1 cellular context compared by ENCODE assay signal in the genomic region with DNA sequence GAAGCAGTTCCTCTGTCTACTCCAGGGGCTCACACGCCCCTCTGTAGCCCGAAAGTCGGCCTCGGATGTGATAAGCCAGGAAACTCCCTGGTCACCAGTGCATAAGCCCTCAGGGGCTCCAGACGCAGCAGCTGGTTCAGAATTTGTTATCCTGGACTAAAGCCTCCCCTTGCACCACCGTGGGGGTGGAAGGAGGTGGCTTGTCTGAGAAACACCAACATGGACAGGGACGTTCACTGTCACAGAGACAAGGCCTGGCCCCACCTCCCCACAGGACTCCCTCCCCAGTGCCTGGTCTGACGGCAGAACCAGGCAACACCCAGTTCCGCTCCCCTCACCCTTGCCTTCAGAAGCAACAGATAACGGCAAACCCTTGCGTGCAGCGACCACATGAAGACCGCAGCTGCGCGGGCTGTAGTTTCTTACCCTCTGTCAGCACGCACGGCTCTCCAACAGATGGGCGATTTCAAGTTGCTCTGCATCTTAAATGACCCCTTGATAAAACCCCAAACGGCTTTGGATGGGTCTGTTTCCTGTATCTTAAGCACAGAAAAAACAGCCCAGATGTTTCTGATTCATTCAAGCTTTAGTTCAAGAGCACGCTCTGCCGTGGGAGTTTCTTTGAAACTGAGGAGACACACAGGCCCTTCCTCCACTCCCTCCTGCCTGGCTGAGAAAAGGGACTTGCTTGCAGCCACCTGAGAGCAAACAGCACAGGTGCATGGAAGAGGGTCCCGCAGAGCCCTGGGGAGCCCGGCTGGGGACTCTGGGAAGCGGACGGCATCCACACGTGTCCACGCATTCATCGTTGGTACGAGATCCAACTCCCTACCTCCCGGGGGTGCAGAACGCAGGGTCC.
A peak's percentile ranks its signal among the peaks of the same experiment; 100 is the strongest.
TF ChIP-seq lines count a peak whose summit lies in the region.

No MANE protein-coding gene starts in this region.

TF ChIP-seq in K562, 482 proteins besides CTCF, POLR2A, EP300 and RAD21 (continued from another document and continues in another):
- TF ChIP-seq, protein P1, sequence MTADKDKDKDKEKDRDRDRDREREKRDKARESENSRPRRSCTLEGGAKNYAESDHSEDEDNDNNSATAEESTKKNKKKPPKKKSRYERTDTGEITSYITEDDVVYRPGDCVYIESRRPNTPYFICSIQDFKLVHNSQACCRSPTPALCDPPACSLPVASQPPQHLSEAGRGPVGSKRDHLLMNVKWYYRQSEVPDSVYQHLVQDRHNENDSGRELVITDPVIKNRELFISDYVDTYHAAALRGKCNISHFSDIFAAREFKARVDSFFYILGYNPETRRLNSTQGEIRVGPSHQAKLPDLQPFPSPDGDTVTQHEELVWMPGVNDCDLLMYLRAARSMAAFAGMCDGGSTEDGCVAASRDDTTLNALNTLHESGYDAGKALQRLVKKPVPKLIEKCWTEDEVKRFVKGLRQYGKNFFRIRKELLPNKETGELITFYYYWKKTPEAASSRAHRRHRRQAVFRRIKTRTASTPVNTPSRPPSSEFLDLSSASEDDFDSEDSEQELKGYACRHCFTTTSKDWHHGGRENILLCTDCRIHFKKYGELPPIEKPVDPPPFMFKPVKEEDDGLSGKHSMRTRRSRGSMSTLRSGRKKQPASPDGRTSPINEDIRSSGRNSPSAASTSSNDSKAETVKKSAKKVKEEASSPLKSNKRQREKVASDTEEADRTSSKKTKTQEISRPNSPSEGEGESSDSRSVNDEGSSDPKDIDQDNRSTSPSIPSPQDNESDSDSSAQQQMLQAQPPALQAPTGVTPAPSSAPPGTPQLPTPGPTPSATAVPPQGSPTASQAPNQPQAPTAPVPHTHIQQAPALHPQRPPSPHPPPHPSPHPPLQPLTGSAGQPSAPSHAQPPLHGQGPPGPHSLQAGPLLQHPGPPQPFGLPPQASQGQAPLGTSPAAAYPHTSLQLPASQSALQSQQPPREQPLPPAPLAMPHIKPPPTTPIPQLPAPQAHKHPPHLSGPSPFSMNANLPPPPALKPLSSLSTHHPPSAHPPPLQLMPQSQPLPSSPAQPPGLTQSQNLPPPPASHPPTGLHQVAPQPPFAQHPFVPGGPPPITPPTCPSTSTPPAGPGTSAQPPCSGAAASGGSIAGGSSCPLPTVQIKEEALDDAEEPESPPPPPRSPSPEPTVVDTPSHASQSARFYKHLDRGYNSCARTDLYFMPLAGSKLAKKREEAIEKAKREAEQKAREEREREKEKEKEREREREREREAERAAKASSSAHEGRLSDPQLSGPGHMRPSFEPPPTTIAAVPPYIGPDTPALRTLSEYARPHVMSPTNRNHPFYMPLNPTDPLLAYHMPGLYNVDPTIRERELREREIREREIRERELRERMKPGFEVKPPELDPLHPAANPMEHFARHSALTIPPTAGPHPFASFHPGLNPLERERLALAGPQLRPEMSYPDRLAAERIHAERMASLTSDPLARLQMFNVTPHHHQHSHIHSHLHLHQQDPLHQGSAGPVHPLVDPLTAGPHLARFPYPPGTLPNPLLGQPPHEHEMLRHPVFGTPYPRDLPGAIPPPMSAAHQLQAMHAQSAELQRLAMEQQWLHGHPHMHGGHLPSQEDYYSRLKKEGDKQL (CRISPR knock-in tag; IDR thresholded peaks at IDR 0.05; ENCODE audit: borderline replicate concordance), result no peak
- TF ChIP-seq, protein P2, sequence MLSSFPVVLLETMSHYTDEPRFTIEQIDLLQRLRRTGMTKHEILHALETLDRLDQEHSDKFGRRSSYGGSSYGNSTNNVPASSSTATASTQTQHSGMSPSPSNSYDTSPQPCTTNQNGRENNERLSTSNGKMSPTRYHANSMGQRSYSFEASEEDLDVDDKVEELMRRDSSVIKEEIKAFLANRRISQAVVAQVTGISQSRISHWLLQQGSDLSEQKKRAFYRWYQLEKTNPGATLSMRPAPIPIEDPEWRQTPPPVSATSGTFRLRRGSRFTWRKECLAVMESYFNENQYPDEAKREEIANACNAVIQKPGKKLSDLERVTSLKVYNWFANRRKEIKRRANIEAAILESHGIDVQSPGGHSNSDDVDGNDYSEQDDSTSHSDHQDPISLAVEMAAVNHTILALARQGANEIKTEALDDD (IDR thresholded peaks at IDR 0.05), result no peak
- TF ChIP-seq CBFB (CRISPR knock-in tag; IDR thresholded peaks at IDR 0.05) (0 out of 2 replicates have a peak, but pooled peaks have one; percentile 46), SREBF2 (CRISPR knock-in tag; IDR thresholded peaks at IDR 0.05) (no peak), MEIS2 (IDR thresholded peaks at IDR 0.05; ENCODE audit: partially characterized antibody) (peak; percentile 58), ZKSCAN3 (CRISPR knock-in tag; IDR thresholded peaks at IDR 0.05) (no peak), CEBPB (tag; IDR thresholded peaks at IDR 0.05) (no peak), ZNF253 (CRISPR knock-in tag; conservative IDR thresholded peaks at IDR 0.05) (no peak), CXXC5 (CRISPR knock-in tag; IDR thresholded peaks at IDR 0.05) (peak; percentile 89), ZBTB7A (IDR thresholded peaks at IDR 0.05; ENCODE audit: borderline replicate concordance, control insufficient read depth, low read depth, low read length) (0 out of 2 replicates have a peak, but pooled peaks have one; percentile 28), PCBP2 (IDR thresholded peaks at IDR 0.05; ENCODE audit: low read depth, low read length, poor library complexity, severe bottlenecking) (no peak), ZNF586 (CRISPR knock-in tag; conservative IDR thresholded peaks at IDR 0.05) (no peak), RCOR1 (IDR thresholded peaks at IDR 0.05; ENCODE audit: borderline replicate concordance in 1 of 2, low read depth in 2 of 2, low read length in 2 of 2) (peak in 1 of 2 experiments; percentile 72; a peak in 2 of 4 replicates), CTBP1 (IDR thresholded peaks at IDR 0.05; ENCODE audit: borderline replicate concordance) (peak; percentile 70; the same call in 1 of the 2 replicates), RHOXF2B (CRISPR knock-in tag; conservative IDR thresholded peaks at IDR 0.05) (no peak), NR2C2 (CRISPR knock-in tag; IDR thresholded peaks at IDR 0.05) (no peak), NR2C2 (tag; IDR thresholded peaks at IDR 0.05) (peak; percentile 45; the same call in 1 of the 2 replicates), NR4A1 (CRISPR knock-in tag; IDR thresholded peaks at IDR 0.05) (no peak), NR4A1 (tag; IDR thresholded peaks at IDR 0.05) (no peak), ZNF436 (CRISPR knock-in tag; IDR thresholded peaks at IDR 0.05) (no peak), HIVEP1 (CRISPR knock-in tag; IDR thresholded peaks at IDR 0.05) (no peak), RBM14 (IDR thresholded peaks at IDR 0.05; ENCODE audit: borderline replicate concordance, insufficient read depth, low read depth, low read length) (no peak), SP2 (IDR thresholded peaks at IDR 0.05; ENCODE audit: extremely low read depth, low read depth, low read length, poor library complexity, severe bottlenecking) (no peak), POLR2AphosphoS2 (IDR thresholded peaks at IDR 0.05; ENCODE audit: low read length) (no peak), ZNF134 (CRISPR knock-in tag; conservative IDR thresholded peaks at IDR 0.05) (no peak), CHCHD3 (CRISPR knock-in tag; IDR thresholded peaks at IDR 0.05) (no peak), CBX3 (IDR thresholded peaks at IDR 0.05; ENCODE audit: borderline replicate concordance in 1 of 2, low read length in 2 of 2) (no peak), ZNF174 (CRISPR knock-in tag; IDR thresholded peaks at IDR 0.05) (no peak), BACH1 (tag; IDR thresholded peaks at IDR 0.05) (no peak), E4F1 (CRISPR knock-in tag; IDR thresholded peaks at IDR 0.05; ENCODE audit: borderline replicate concordance) (no peak), MEF2D (tag; conservative IDR thresholded peaks at IDR 0.05; ENCODE audit: low read depth) (no peak), BRF1 (IDR thresholded peaks at IDR 0.05; ENCODE audit: borderline replicate concordance, extremely low read depth, insufficient read length) (no peak), EZH2 (IDR thresholded peaks at IDR 0.05; ENCODE audit: borderline replicate concordance, low read depth, low read length) (no peak), HNRNPUL1 (IDR thresholded peaks at IDR 0.05; ENCODE audit: low read length) (no peak), ZNF431 (CRISPR knock-in tag; IDR thresholded peaks at IDR 0.05) (no peak), HNRNPK (IDR thresholded peaks at IDR 0.05; ENCODE audit: low read depth, low read length, poor library complexity, severe bottlenecking) (no peak), SMAD4 (CRISPR knock-in tag; conservative IDR thresholded peaks at IDR 0.05) (0 out of 2 replicates have a peak, but pooled peaks have one; percentile 21), MITF (IDR thresholded peaks at IDR 0.05) (no peak), SRF (CRISPR knock-in tag; IDR thresholded peaks at IDR 0.05) (peak in 1 of 2 experiments; percentile 68; a peak in 1 of 4 replicates), SLC30A9 (CRISPR knock-in tag; IDR thresholded peaks at IDR 0.05) (no peak), ZNF830 (CRISPR knock-in tag; IDR thresholded peaks at IDR 0.05) (no peak), C11orf30 (IDR thresholded peaks at IDR 0.05; ENCODE audit: low read depth) (no peak), GMEB1 (CRISPR knock-in tag; IDR thresholded peaks at IDR 0.05) (peak; percentile 37; the same call in 1 of the 2 replicates), RNF2 (IDR thresholded peaks at IDR 0.05) (peak; percentile 93; the same call in 1 of the 2 replicates), TSC22D4 (tag; IDR thresholded peaks at IDR 0.05) (no peak), WHSC1 (IDR thresholded peaks at IDR 0.05; ENCODE audit: low read length) (no peak), ZBTB8A (IDR thresholded peaks at IDR 0.05; ENCODE audit: partially characterized antibody) (no peak)
- TF ChIP-seq, protein P3, sequence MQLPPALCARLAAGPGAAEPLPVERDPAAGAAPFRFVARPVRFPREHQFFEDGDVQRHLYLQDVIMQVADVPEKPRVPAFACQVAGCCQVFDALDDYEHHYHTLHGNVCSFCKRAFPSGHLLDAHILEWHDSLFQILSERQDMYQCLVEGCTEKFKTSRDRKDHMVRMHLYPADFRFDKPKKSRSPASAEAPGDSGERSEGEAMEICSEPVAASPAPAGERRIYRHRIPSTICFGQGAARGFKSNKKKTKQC (CRISPR knock-in tag; IDR thresholded peaks at IDR 0.05), result no peak
- TF ChIP-seq, protein P4, sequence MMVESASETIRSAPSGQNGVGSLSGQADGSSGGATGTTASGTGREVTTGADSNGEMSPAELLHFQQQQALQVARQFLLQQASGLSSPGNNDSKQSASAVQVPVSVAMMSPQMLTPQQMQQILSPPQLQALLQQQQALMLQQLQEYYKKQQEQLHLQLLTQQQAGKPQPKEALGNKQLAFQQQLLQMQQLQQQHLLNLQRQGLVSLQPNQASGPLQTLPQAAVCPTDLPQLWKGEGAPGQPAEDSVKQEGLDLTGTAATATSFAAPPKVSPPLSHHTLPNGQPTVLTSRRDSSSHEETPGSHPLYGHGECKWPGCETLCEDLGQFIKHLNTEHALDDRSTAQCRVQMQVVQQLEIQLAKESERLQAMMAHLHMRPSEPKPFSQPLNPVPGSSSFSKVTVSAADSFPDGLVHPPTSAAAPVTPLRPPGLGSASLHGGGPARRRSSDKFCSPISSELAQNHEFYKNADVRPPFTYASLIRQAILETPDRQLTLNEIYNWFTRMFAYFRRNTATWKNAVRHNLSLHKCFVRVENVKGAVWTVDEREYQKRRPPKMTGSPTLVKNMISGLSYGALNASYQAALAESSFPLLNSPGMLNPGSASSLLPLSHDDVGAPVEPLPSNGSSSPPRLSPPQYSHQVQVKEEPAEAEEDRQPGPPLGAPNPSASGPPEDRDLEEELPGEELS (CRISPR knock-in tag; IDR thresholded peaks at IDR 0.05; ENCODE audit: borderline replicate concordance), result no peak
- TF ChIP-seq, protein P5, sequence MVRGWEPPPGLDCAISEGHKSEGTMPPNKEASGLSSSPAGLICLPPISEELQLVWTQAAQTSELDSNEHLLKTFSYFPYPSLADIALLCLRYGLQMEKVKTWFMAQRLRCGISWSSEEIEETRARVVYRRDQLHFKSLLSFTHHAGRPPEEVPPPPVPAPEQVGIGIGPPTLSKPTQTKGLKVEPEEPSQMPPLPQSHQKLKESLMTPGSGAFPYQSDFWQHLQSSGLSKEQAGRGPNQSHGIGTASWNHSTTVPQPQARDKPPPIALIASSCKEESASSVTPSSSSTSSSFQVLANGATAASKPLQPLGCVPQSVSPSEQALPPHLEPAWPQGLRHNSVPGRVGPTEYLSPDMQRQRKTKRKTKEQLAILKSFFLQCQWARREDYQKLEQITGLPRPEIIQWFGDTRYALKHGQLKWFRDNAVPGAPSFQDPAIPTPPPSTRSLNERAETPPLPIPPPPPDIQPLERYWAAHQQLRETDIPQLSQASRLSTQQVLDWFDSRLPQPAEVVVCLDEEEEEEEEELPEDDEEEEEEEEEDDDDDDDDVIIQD (CRISPR knock-in tag; IDR thresholded peaks at IDR 0.05), result no peak
